Comparison of ENCODE assay signal across 21 cellular contexts in the genomic region with DNA sequence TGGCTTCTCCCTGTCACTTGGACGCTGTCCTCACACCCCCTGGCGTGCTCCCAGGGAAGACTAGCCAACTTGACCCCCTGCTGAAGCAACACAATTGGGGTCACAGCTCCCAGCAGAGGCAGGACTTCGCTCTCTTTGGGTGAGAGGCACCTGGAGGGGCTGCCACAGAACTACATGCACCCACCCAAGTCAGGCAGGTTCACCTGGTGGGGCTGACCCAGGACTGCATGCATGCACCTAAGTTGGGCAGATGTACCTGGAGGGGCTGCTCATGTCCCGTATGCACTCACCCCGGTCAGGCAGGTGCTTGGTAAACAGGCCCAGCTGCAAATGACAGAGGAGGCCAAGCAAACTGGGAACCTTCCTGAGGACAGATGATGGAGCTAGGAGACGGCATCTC.
"Had no signal": no experiment of that assay in that cellular context is flagged by ENCODE, and none has a peak within 500 bp of the region (broad histone marks: within the 10 kb centered on the region; RNA-seq: fewer than 3 reads in every experiment).

No MANE protein-coding gene starts in this region.

- DNase-seq: effector memory CD4-positive, alpha-beta T cell; esophagus squamous epithelium; foreskin fibroblast; glutamatergic neuron; left ventricle myocardium inferior; mesendoderm; naive thymus-derived CD4-positive, alpha-beta T cell; nephron progenitor cell; small intestine; stimulated activated CD4-positive, alpha-beta T cell treated with anti-CD3 and anti-CD28 coated beads, Interleukin-2, amount 100 ng/mL, for 48 hours; stimulated activated naive B cell treated with anti-CD40 and anti-IgM and Interleukin-4, amounts not matched to agents 10 μg/mL and 1 μg/mL and 100 μg/mL, for 72 hours; stimulated activated naive CD8-positive, alpha-beta T cell treated with anti-CD3 and anti-CD28 coated beads, Interleukin-15, amount 100 ng/mL, for 72 hours; testis had no signal

- H3K27ac Mint-ChIP-seq: naive thymus-derived CD4-positive, alpha-beta T cell; nephron progenitor cell; stimulated activated naive B cell treated with anti-CD40 and anti-IgM and Interleukin-4, amounts not matched to agents 10 μg/mL and 1 μg/mL and 100 μg/mL, for 72 hours; stimulated activated naive CD8-positive, alpha-beta T cell treated with anti-CD3 and anti-CD28 coated beads, Interleukin-15, amount 100 ng/mL, for 72 hours had no signal

- H3K36me3 ChIP-seq: esophagus squamous epithelium, gastroesophageal sphincter, left ventricle myocardium inferior, neutrophil, right atrium auricular region, tibial nerve had no signal

- H3K4me1 Mint-ChIP-seq: central memory CD8-positive, alpha-beta T cell; naive thymus-derived CD4-positive, alpha-beta T cell; nephron progenitor cell had no signal

- H3K9me3 ChIP-seq: esophagus squamous epithelium, gastroesophageal sphincter, left ventricle myocardium inferior, neutrophil, right atrium auricular region, testis, tibial nerve had no signal

- H3K27ac ChIP-seq: epithelial cell of prostate, esophagus squamous epithelium, gastroesophageal sphincter, left ventricle myocardium inferior, neutrophil, right atrium auricular region, testis, tibial nerve had no signal

- FAIRE-seq: endometrium, keratinocyte, small intestine had no signal

- H3K9me3 Mint-ChIP-seq: central memory CD8-positive, alpha-beta T cell; naive thymus-derived CD4-positive, alpha-beta T cell; nephron progenitor cell; stimulated activated naive B cell treated with anti-CD40 and anti-IgM and Interleukin-4, amounts not matched to agents 10 μg/mL and 1 μg/mL and 100 μg/mL, for 72 hours; stimulated activated naive CD8-positive, alpha-beta T cell treated with anti-CD3 and anti-CD28 coated beads, Interleukin-15, amount 100 ng/mL, for 72 hours had no signal

- H3K4me3 Mint-ChIP-seq: central memory CD8-positive, alpha-beta T cell; naive thymus-derived CD4-positive, alpha-beta T cell; nephron progenitor cell; stimulated activated naive B cell treated with anti-CD40 and anti-IgM and Interleukin-4, amounts not matched to agents 10 μg/mL and 1 μg/mL and 100 μg/mL, for 72 hours; stimulated activated naive CD8-positive, alpha-beta T cell treated with anti-CD3 and anti-CD28 coated beads, Interleukin-15, amount 100 ng/mL, for 72 hours had no signal

- ATAC-seq: gastroesophageal sphincter; naive thymus-derived CD4-positive, alpha-beta T cell; stimulated activated naive B cell treated with anti-CD40 and anti-IgM and Interleukin-4, amounts not matched to agents 10 μg/mL and 1 μg/mL and 100 μg/mL, for 72 hours; stimulated activated naive CD8-positive, alpha-beta T cell treated with anti-CD3 and anti-CD28 coated beads, Interleukin-15, amount 100 ng/mL, for 72 hours had no signal

- H3K4me3 ChIP-seq: esophagus squamous epithelium, gastroesophageal sphincter, left ventricle myocardium inferior, right atrium auricular region, testis, tibial nerve had no signal

- H3K27me3 Mint-ChIP-seq: stimulated activated naive CD8-positive, alpha-beta T cell treated with anti-CD3 and anti-CD28 coated beads, Interleukin-15, amount 100 ng/mL, for 72 hours had no signal

- H3K4me1 ChIP-seq: esophagus squamous epithelium, gastroesophageal sphincter, left ventricle myocardium inferior, right atrium auricular region, testis, tibial nerve had no signal

- H3K27me3 ChIP-seq: gastroesophageal sphincter, neutrophil, right atrium auricular region, testis, tibial nerve had no signal

- H3K36me3 Mint-ChIP-seq: naive thymus-derived CD4-positive, alpha-beta T cell; stimulated activated naive B cell treated with anti-CD40 and anti-IgM and Interleukin-4, amounts not matched to agents 10 μg/mL and 1 μg/mL and 100 μg/mL, for 72 hours had no signal
